Comparison of ENCODE assay signal across 1 cellular context in genomic region chr15:87713405-87713995, GRCh38.
A peak's percentile ranks its signal among the peaks of the same experiment; 100 is the strongest.
TF ChIP-seq lines count a peak whose summit lies in the region.

No MANE protein-coding gene starts in this region.

TF ChIP-seq in K562, 482 proteins besides CTCF, POLR2A, EP300 and RAD21 (continued from another document):
- TF ChIP-seq, protein P1, sequence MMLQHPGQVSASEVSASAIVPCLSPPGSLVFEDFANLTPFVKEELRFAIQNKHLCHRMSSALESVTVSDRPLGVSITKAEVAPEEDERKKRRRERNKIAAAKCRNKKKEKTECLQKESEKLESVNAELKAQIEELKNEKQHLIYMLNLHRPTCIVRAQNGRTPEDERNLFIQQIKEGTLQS (IDR thresholded peaks at IDR 0.05) = peak; percentile 79
- TF ChIP-seq, protein P1 (CRISPR knock-in tag; conservative IDR thresholded peaks at IDR 0.05) = no peak
- no peak for TF ChIP-seq SMAD1 (IDR thresholded peaks at IDR 0.05; ENCODE audit: low read depth, low read length, partially characterized antibody)
- peak; percentile 34 for TF ChIP-seq JUND (IDR thresholded peaks at IDR 0.05; ENCODE audit: borderline replicate concordance, low read depth, low read length)
- peak; percentile 51; the same call in 1 of the 3 replicates for TF ChIP-seq JUND (tag; IDR thresholded peaks at IDR 0.05; ENCODE audit: borderline replicate concordance, low read depth, low read length)
- TF ChIP-seq NR2C2 (CRISPR knock-in tag; IDR thresholded peaks at IDR 0.05) = no peak
- TF ChIP-seq NR2C2 (tag; IDR thresholded peaks at IDR 0.05) = no peak
- TF ChIP-seq NFYB (IDR thresholded peaks at IDR 0.05; ENCODE audit: extremely low read depth, insufficient read length) = no peak
- TF ChIP-seq C11orf30 (IDR thresholded peaks at IDR 0.05; ENCODE audit: low read depth) = peak; percentile 26; the same call in 1 of the 2 replicates
- no peak for TF ChIP-seq HMGN3 (IDR thresholded peaks at IDR 0.05; ENCODE audit: borderline replicate concordance, extremely low read depth, insufficient read length, low read depth, low read length)
- TF ChIP-seq CHD1 (IDR thresholded peaks at IDR 0.05; ENCODE audit: low read length) = no peak
- 0 out of 2 replicates have a peak, but pooled peaks have one; percentile 33 for TF ChIP-seq MAFG (tag; conservative IDR thresholded peaks at IDR 0.05)
TF ChIP-seq in K562: peak in this region for 7.
